In the genomic region with DNA sequence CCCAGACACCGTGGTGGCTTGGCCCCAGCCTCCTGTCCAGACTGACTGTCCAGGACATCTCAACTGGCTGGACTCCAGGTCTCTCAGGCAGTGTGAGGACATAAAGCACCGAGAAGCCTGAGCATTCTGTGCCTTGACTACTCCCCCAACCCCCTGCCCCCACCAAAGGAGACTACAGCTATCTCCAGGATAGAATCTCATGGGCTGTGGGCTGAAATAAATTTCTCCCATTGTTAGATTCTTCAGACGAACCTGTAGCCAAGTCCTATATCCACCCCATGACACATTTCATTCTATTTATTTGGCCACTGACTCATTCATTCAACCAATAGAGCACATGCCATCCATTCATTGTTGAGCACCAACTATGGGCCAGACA, we compare ENCODE assay signal across 30 cellular contexts. TPM values are rescaled to one million over a fixed set of nuclear protein-coding genes. Genes with fewer than 3 reads are reported as not detected.
DNase-seq lines count a peak whose midpoint lies in the region; ATAC-seq, FAIRE-seq and TF ChIP-seq lines count a peak whose summit lies in the region.
"Had no signal": no experiment of that assay in that cellular context is flagged by ENCODE, and none has a peak within 500 bp of the region (broad histone marks: within the 10 kb centered on the region; RNA-seq: fewer than 3 reads in every experiment).

No MANE protein-coding gene starts in this region.

- dilution Hi-C loops in mammary epithelial cell (cut with HindIII; ENCODE audit: low sequenced_read_pairs), result no loop called here

- H3K4me2 ChIP-seq in mammary epithelial cell (ENCODE audit: insufficient read depth, low read depth, low read length), result no peak overlapping the region

- no peak for FAIRE-seq in bronchial epithelial cell (lab: Jason Lieb, UNC)
- FAIRE-seq: frontal cortex, islet of Langerhans had no signal

- no peak overlapping the region for H3K27ac ChIP-seq in mammary epithelial cell (ENCODE audit: insufficient read depth, low read depth, low read length)
- H3K27ac ChIP-seq in breast epithelium, result no peak overlapping the region
- H3K27ac ChIP-seq in right atrium auricular region, result peak overlapping the region; percentile 42 to 82
- H3K27ac ChIP-seq: 22Rv1, ascending aorta, HL-60, stomach, transverse colon had no signal

- no TSS peak for BruUV-seq in mammary epithelial cell (replicated peaks; lab: Mats Ljungman, UMichigan)

- H3K36me3 ChIP-seq in mammary epithelial cell (ENCODE audit: insufficient read depth, low read length) (no peaks in the 10 kb centered on the region), breast epithelium (no peaks in the 10 kb centered on the region), bronchial epithelial cell (ENCODE audit: control insufficient read depth, insufficient read depth, low read length) (no peaks in the 10 kb centered on the region), right atrium auricular region (no peaks in the 10 kb centered on the region)
- H3K36me3 ChIP-seq: ascending aorta, stomach, transverse colon had no signal

- TF ChIP-seq POLR2A in breast epithelium (IDR thresholded peaks at IDR 0.05), result no peak

- no peak overlapping the region for H3K9ac ChIP-seq in mammary epithelial cell (ENCODE audit: insufficient read depth, low read length)

- H3K4me1 ChIP-seq in mammary epithelial cell (ENCODE audit: insufficient read depth, low read length), result no peaks in the 10 kb centered on the region
- H3K4me1 ChIP-seq in breast epithelium, result no peaks in the 10 kb centered on the region
- H3K4me1 ChIP-seq in right atrium auricular region, result peaks cover 0 to 20% of the 10 kb centered on the region in 2 donors
- H3K4me1 ChIP-seq: ascending aorta, stomach, transverse colon had no signal

- WGBS in mammary epithelial cell (ENCODE audit: low coverage, missing lambda C conversion rate), result 73% methylated on average over 3 of the region's 3 CpGs

- no peaks in the 10 kb centered on the region for H4K20me1 ChIP-seq in mammary epithelial cell (ENCODE audit: insufficient read depth, low read length)

- no peak for ATAC-seq in HG03025 (IDR thresholded peaks at IDR 0.05; ENCODE audit: low FRiP score, unreplicated experiment)
- no peak for ATAC-seq in GM21717 (IDR thresholded peaks at IDR 0.05; ENCODE audit: unreplicated experiment)
- ATAC-seq in HG02610 (IDR thresholded peaks at IDR 0.05; ENCODE audit: unreplicated experiment), result no peak

- H3K9me3 ChIP-seq in mammary epithelial cell (replicated peaks; ENCODE audit: insufficient read depth, low read length), result no peaks in the 10 kb centered on the region
- no peaks in the 10 kb centered on the region for H3K9me3 ChIP-seq in breast epithelium
- H3K9me3 ChIP-seq in right atrium auricular region, result no peaks in the 10 kb centered on the region
- H3K9me3 ChIP-seq: ascending aorta, stomach, transverse colon had no signal

- no peaks in the 10 kb centered on the region for H3K79me2 ChIP-seq in mammary epithelial cell (ENCODE audit: insufficient read depth, low read length)

- CTCF ChIA-PET in mammary epithelial cell (lab: Charles Lee; ENCODE audit: low non-redundant PET), result no interaction called here

- intact Hi-C loops in mammary epithelial cell (cut with micrococcal nuclease) (no loop called here), breast epithelium (cut with DNase I; ENCODE audit: low total_unique reads) (no loop called here)

- H3K4me3 ChIP-seq in mammary epithelial cell (replicated peaks in 1 of 3; ENCODE audit: insufficient read depth in 1 of 3, low read depth in 2 of 3, low read length in 3 of 3) (no peak overlapping the region), breast epithelium (no peak overlapping the region), bronchial epithelial cell (ENCODE audit: low read depth, low read length) (no peak overlapping the region), right atrium auricular region (no peak overlapping the region)
- H3K4me3 ChIP-seq: ascending aorta, lung, stomach, transverse colon had no signal

- no peak for TF ChIP-seq CTCF in mammary epithelial cell (conservative IDR thresholded peaks at IDR 0.05 in 1 of 2, IDR thresholded peaks at IDR 0.05 in 1 of 2; ENCODE audit: extremely low read depth in 1 of 2, insufficient read depth in 1 of 2, low read depth in 1 of 2, low read length in 2 of 2)
- no peak for TF ChIP-seq CTCF in breast epithelium (IDR thresholded peaks at IDR 0.05)
- no peak for TF ChIP-seq CTCF in bronchial epithelial cell (IDR thresholded peaks at IDR 0.05; ENCODE audit: insufficient read depth, low read length, severe bottlenecking)
- no peak for TF ChIP-seq CTCF in right atrium auricular region (IDR thresholded peaks at IDR 0.05)

- in situ Hi-C loops in mammary epithelial cell (cut with MboI; ENCODE audit: low sequenced_read_pairs in 2 of 2), result no loop called here

- DNase-seq in mammary epithelial cell (peak; percentile 40), breast epithelium (ENCODE audit: low spot score in 2 of 2) (no peak), bronchial epithelial cell (ENCODE audit: low read depth) (peak; percentile 56), right atrium auricular region (ENCODE audit: low spot score) (peak; percentile 59), GOT3 (lab: John Stamatoyannopoulos, UW) (no peak)
- DNase-seq: activated CD4-positive, alpha-beta memory T cell treated with anti-CD3 and anti-CD28 coated beads for 36 hours; activated CD8-positive, alpha-beta memory T cell treated with anti-CD3 and anti-CD28 coated beads, Interleukin-2, amount 50 U/mL, for 48 hours; CD4-positive, alpha-beta T cell; DMS 273 treated with DMSO at 0.1 percent for 48 hours; effector CD8-positive, alpha-beta T cell; GDM1; NCI-H1092 treated with DMSO at 0.1 percent for 48 hours; NCI-H2029 treated with DMSO at 0.1 percent for 48 hours; NCI-H226; NCI-H82; posterior cingulate gyrus; SHP77 treated with DMSO at 0.1 percent for 48 hours; stomach; transverse colon had no signal

- H3K27me3 ChIP-seq in mammary epithelial cell (ENCODE audit: insufficient read depth, low read length), result peaks cover 7% of the 10 kb centered on the region
- H3K27me3 ChIP-seq in breast epithelium, result no peaks in the 10 kb centered on the region
- peaks cover 5% of the 10 kb centered on the region for H3K27me3 ChIP-seq in bronchial epithelial cell (ENCODE audit: control insufficient read depth, insufficient read depth, low read length)
- H3K27me3 ChIP-seq in right atrium auricular region, result no peaks in the 10 kb centered on the region
- H3K27me3 ChIP-seq: ascending aorta, transverse colon had no signal

- H2AFZ ChIP-seq in mammary epithelial cell (ENCODE audit: low read depth, low read length), result no peak overlapping the region

RNA-seq across cellular contexts. Expression of gene VWA5B1, which starts 11.4 kb away (rescaled TPM):
- total RNA-seq in mammary epithelial cell, result not detected
- not detected for polyA plus RNA-seq in mammary epithelial cell
- not detected for polyA minus RNA-seq in mammary epithelial cell
- total RNA-seq in breast epithelium, result under 1 TPM in 1 of 3 donors, not detected in 2; 0.29 TPM
- total RNA-seq in bronchial epithelial cell, result not detected in 2 replicates
- under 1 TPM; 0.22 to 0.43 TPM for total RNA-seq in right atrium auricular region
- total RNA-seq: activated CD4-positive, alpha-beta memory T cell treated with anti-CD3 and anti-CD28 coated beads for 36 hours; activated T-helper 2 cell treated with anti-CD3 and anti-CD28 coated beads, Interferon-gamma antibody, Interleukin-2, Interleukin-4, amounts not matched to agents 10 μg/mL and 5 μg/mL and 100 μg/mL, durations not matched to agents 14 hours and 24 hours and 36 hours; ascending aorta; stomach; transverse colon had no signal
- polyA plus RNA-seq: esophagus, stomach had no signal

Comparison
In these comparisons a context has a peak if more than half of its experiments do, and no peak if none do; other contexts are left out.
1. DNase-seq: peak in mammary epithelial cell (single experiment), bronchial epithelial cell (single experiment) and right atrium auricular region (single experiment); none in breast epithelium (0 of 2) and GOT3 (single experiment).
2. H3K27ac ChIP-seq: peak in right atrium auricular region (2 of 2); none in mammary epithelial cell (single experiment) and breast epithelium (0 of 2).